9 cellular contexts compared by ENCODE assay signal in the genomic region with DNA sequence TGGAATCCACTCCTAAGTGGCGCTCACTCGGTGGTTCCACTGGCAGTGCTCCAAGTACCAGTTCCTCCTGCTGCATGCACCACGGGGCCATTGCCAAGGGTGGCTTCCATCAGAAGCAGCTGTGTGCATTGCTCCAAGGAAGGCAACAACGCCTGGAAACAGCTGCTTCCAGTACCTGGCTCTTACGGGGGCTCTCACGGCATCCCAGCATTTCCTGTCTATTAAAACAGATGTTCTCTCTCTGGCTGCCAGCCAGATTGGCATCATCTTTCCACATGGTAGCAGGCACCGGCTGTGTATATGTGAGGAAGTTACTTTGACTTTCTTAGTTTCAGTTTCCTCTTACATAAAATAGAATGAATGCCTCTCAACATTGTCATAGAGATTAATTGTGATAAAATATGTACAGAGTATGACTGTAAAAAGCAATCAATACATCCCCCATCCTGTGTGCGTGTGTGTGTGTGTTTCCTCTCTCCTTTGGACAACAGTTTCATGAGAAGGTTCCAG.
A peak's percentile ranks its signal among the peaks of the same experiment; 100 is the strongest.
DNase-seq lines count a peak whose midpoint lies in the region; ATAC-seq and TF ChIP-seq lines count a peak whose summit lies in the region.
"Had no signal": no experiment of that assay in that cellular context is flagged by ENCODE, and none has a peak within 500 bp of the region (broad histone marks: within the 10 kb centered on the region; RNA-seq: fewer than 3 reads in every experiment).

No MANE protein-coding gene starts in this region.

- no peak overlapping the region for H3K27ac Mint-ChIP-seq in GM23338
- H3K27ac Mint-ChIP-seq: activated T-cell treated with anti-CD3 and anti-CD28 coated beads, Interleukin-2, amount 50 U/mL, for 72 hours had no signal

- H3K4me3 ChIP-seq in coronary artery (peak overlapping the region; percentile 43), GM23338 (no peak overlapping the region)

- TF ChIP-seq CTCF in coronary artery (IDR thresholded peaks at IDR 0.05) (no peak), GM23338 (conservative IDR thresholded peaks at IDR 0.05; ENCODE audit: low read depth in 2 of 2) (no peak)

- no peak overlapping the region for H2AFZ ChIP-seq in GM23338

- H3K4me2 ChIP-seq in GM23338 = no peak overlapping the region

- no peaks in the 10 kb centered on the region for H3K27me3 Mint-ChIP-seq in GM23338 (ENCODE audit: insufficient read depth, low read depth, poor library complexity)

- no peaks in the 10 kb centered on the region for H3K4me1 Mint-ChIP-seq in GM23338

- peak; percentile 4 for DNase-seq in stimulated activated CD8-positive, alpha-beta memory T cell treated with anti-CD3 and anti-CD28 coated beads, Interleukin-4, amount 100 ng/mL, for 24 hours (ENCODE audit: low read depth)
- DNase-seq in stimulated activated CD8-positive, alpha-beta memory T cell treated with anti-CD3 and anti-CD28 coated beads, Interleukin-4, amount 100 ng/mL, for 48 hours = no peak
- peak; percentile 88 for DNase-seq in NCI-H510A treated with DMSO at 0.1 percent for 48 hours (lab: John Stamatoyannopoulos, UW)
- no peak for DNase-seq in coronary artery (ENCODE audit: low spot score)
- DNase-seq in pons (ENCODE audit: low spot score) = peak; percentile 48
- no peak for DNase-seq in NK-92 (lab: John Stamatoyannopoulos, UW; ENCODE audit: unreplicated experiment)
- no peak for DNase-seq in GM23338 (ENCODE audit: low spot score)

- H3K4me1 ChIP-seq in GM23338 (ENCODE audit: insufficient read depth) = no peaks in the 10 kb centered on the region

- H3K4me3 Mint-ChIP-seq in GM23338 = no peak overlapping the region

- H3K27ac ChIP-seq in coronary artery (no peak overlapping the region), GM23338 (ENCODE audit: low read depth) (no peak overlapping the region)

- H4K20me1 ChIP-seq in GM23338 (replicated peaks; ENCODE audit: insufficient read depth) = no peaks in the 10 kb centered on the region

- H3K79me2 ChIP-seq in GM23338 (replicated peaks; ENCODE audit: insufficient read depth) = no peaks in the 10 kb centered on the region

- H3K27me3 ChIP-seq in GM23338 (ENCODE audit: insufficient read depth) = no peaks in the 10 kb centered on the region

- H3K9me3 Mint-ChIP-seq in GM23338 = peaks cover 59% of the 10 kb centered on the region
- H3K9me3 Mint-ChIP-seq: activated T-cell treated with anti-CD3 and anti-CD28 coated beads, Interleukin-2, amount 50 U/mL, for 72 hours had no signal

- peaks cover 6% of the 10 kb centered on the region for H3K36me3 Mint-ChIP-seq in GM23338 (ENCODE audit: low read depth)

- H3K36me3 ChIP-seq in GM23338 (ENCODE audit: insufficient read depth) = no peaks in the 10 kb centered on the region

- H3F3A ChIP-seq in GM23338 (replicated peaks; ENCODE audit: low read depth) = no peaks in the 10 kb centered on the region

- peak; percentile 54 for ATAC-seq in HG03103 (IDR thresholded peaks at IDR 0.05; ENCODE audit: low read depth, unreplicated experiment)
- no peak for ATAC-seq in GM23338
- ATAC-seq: activated T-cell treated with anti-CD3 and anti-CD28 coated beads, Interleukin-2, amount 50 U/mL, for 72 hours had no signal

- no peaks in the 10 kb centered on the region for H3K9me2 ChIP-seq in GM23338 (ENCODE audit: insufficient read depth)

TF ChIP-seq in GM23338, 12 proteins besides CTCF, POLR2A, EP300 and RAD21 (continues in another document):
- TF ChIP-seq ZNF331 (CRISPR knock-in tag; IDR thresholded peaks at IDR 0.05; ENCODE audit: low read depth) = no peak
- TF ChIP-seq EZH2phosphoT487 (IDR thresholded peaks at IDR 0.05; ENCODE audit: unreplicated experiment) = no peak
- TF ChIP-seq, protein P1, sequence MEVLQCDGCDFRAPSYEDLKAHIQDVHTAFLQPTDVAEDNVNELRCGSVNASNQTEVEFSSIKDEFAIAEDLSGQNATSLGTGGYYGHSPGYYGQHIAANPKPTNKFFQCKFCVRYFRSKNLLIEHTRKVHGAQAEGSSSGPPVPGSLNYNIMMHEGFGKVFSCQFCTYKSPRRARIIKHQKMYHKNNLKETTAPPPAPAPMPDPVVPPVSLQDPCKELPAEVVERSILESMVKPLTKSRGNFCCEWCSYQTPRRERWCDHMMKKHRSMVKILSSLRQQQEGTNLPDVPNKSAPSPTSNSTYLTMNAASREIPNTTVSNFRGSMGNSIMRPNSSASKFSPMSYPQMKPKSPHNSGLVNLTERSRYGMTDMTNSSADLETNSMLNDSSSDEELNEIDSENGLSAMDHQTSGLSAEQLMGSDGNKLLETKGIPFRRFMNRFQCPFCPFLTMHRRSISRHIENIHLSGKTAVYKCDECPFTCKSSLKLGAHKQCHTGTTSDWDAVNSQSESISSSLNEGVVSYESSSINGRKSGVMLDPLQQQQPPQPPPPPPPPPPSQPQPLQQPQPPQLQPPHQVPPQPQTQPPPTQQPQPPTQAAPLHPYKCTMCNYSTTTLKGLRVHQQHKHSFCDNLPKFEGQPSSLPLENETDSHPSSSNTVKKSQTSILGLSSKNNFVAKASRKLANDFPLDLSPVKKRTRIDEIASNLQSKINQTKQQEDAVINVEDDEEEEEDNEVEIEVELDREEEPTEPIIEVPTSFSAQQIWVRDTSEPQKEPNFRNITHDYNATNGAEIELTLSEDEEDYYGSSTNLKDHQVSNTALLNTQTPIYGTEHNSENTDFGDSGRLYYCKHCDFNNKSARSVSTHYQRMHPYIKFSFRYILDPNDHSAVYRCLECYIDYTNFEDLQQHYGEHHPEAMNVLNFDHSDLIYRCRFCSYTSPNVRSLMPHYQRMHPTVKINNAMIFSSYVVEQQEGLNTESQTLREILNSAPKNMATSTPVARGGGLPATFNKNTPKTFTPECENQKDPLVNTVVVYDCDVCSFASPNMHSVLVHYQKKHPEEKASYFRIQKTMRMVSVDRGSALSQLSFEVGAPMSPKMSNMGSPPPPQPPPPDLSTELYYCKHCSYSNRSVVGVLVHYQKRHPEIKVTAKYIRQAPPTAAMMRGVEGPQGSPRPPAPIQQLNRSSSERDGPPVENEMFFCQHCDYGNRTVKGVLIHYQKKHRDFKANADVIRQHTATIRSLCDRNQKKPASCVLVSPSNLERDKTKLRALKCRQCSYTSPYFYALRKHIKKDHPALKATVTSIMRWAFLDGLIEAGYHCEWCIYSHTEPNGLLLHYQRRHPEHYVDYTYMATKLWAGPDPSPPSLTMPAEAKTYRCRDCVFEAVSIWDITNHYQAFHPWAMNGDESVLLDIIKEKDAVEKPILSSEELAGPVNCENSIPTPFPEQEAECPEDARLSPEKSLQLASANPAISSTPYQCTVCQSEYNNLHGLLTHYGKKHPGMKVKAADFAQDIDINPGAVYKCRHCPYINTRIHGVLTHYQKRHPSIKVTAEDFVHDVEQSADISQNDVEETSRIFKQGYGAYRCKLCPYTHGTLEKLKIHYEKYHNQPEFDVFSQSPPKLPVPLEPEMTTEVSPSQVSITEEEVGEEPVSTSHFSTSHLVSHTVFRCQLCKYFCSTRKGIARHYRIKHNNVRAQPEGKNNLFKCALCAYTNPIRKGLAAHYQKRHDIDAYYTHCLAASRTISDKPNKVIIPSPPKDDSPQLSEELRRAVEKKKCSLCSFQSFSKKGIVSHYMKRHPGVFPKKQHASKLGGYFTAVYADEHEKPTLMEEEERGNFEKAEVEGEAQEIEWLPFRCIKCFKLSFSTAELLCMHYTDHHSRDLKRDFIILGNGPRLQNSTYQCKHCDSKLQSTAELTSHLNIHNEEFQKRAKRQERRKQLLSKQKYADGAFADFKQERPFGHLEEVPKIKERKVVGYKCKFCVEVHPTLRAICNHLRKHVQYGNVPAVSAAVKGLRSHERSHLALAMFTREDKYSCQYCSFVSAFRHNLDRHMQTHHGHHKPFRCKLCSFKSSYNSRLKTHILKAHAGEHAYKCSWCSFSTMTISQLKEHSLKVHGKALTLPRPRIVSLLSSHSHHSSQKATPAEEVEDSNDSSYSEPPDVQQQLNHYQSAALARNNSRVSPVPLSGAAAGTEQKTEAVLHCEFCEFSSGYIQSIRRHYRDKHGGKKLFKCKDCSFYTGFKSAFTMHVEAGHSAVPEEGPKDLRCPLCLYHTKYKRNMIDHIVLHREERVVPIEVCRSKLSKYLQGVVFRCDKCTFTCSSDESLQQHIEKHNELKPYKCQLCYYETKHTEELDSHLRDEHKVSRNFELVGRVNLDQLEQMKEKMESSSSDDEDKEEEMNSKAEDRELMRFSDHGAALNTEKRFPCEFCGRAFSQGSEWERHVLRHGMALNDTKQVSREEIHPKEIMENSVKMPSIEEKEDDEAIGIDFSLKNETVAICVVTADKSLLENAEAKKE (CRISPR knock-in tag; IDR thresholded peaks at IDR 0.05) = no peak
- TF ChIP-seq, protein P2, sequence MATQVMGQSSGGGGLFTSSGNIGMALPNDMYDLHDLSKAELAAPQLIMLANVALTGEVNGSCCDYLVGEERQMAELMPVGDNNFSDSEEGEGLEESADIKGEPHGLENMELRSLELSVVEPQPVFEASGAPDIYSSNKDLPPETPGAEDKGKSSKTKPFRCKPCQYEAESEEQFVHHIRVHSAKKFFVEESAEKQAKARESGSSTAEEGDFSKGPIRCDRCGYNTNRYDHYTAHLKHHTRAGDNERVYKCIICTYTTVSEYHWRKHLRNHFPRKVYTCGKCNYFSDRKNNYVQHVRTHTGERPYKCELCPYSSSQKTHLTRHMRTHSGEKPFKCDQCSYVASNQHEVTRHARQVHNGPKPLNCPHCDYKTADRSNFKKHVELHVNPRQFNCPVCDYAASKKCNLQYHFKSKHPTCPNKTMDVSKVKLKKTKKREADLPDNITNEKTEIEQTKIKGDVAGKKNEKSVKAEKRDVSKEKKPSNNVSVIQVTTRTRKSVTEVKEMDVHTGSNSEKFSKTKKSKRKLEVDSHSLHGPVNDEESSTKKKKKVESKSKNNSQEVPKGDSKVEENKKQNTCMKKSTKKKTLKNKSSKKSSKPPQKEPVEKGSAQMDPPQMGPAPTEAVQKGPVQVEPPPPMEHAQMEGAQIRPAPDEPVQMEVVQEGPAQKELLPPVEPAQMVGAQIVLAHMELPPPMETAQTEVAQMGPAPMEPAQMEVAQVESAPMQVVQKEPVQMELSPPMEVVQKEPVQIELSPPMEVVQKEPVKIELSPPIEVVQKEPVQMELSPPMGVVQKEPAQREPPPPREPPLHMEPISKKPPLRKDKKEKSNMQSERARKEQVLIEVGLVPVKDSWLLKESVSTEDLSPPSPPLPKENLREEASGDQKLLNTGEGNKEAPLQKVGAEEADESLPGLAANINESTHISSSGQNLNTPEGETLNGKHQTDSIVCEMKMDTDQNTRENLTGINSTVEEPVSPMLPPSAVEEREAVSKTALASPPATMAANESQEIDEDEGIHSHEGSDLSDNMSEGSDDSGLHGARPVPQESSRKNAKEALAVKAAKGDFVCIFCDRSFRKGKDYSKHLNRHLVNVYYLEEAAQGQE (IDR thresholded peaks at IDR 0.05; ENCODE audit: unreplicated experiment) = no peak
- TF ChIP-seq NANOG (IDR thresholded peaks at IDR 0.05; ENCODE audit: borderline replicate concordance) = no peak
- TF ChIP-seq EZH2 (IDR thresholded peaks at IDR 0.05; ENCODE audit: low read depth, unreplicated experiment) = no peak
- no peak for TF ChIP-seq CREB1 (CRISPR knock-in tag; IDR thresholded peaks at IDR 0.05; ENCODE audit: low read depth)

Comparison
In these comparisons a context has a peak if more than half of its experiments do, and no peak if none do; other contexts are left out.
1. DNase-seq: peak in stimulated activated CD8-positive, alpha-beta memory T cell treated with anti-CD3 and anti-CD28 coated beads, Interleukin-4, amount 100 ng/mL, for 24 hours (single experiment), NCI-H510A treated with DMSO at 0.1 percent for 48 hours (single experiment) and pons (single experiment); none in stimulated activated CD8-positive, alpha-beta memory T cell treated with anti-CD3 and anti-CD28 coated beads, Interleukin-4, amount 100 ng/mL, for 48 hours (single experiment), coronary artery (single experiment), NK-92 (single experiment) and GM23338 (single experiment).